2 cellular contexts compared by ENCODE assay signal in the genomic region with DNA sequence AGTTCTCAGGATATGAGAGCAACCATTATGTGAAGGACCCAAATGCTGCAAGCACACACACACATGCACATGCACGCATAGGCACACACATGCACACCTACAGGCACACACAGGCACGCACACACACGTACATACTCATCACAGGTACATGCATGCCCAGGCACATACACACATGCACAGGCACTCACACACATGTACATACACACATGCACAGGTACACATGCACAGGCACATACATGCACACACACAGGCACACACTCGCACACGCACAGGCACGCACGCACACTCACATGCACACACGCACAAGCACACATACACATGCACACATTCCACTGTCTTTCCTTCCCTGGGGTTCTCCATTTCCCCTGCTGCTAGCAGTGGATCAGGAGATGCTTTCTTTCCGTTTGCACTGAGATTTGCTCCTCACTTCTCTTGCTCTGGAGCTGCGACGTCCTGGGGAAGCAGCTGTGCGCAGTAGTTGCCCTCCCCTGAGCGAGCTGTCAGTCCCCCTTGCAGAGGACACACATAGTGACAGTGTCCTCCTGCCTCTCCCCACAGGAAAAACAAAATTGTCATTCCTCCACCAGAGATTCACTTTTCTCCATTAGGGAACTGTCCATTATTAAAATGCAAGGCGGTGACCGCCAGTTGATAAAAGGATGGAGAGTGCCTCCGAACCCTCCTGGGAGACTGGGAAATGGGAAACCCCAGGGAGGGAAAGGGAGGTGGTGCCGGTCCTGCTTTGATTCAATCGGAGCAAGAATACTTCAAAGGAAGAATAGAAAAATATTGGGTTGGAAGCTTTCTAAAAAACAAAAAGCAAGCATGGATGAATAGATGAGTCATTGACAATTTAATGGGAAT.
TF ChIP-seq lines count a peak whose summit lies in the region.

No MANE protein-coding gene starts in this region.

TF ChIP-seq in WTC11, 78 proteins besides CTCF, POLR2A, EP300 and RAD21 (continued from another document):
- TF ChIP-seq SMAD4 (CRISPR knock-in tag; IDR thresholded peaks at IDR 0.05) (no peak), SMAD3 (CRISPR knock-in tag; IDR thresholded peaks at IDR 0.05; ENCODE audit: borderline replicate concordance) (no peak)
- TF ChIP-seq, protein P1, sequence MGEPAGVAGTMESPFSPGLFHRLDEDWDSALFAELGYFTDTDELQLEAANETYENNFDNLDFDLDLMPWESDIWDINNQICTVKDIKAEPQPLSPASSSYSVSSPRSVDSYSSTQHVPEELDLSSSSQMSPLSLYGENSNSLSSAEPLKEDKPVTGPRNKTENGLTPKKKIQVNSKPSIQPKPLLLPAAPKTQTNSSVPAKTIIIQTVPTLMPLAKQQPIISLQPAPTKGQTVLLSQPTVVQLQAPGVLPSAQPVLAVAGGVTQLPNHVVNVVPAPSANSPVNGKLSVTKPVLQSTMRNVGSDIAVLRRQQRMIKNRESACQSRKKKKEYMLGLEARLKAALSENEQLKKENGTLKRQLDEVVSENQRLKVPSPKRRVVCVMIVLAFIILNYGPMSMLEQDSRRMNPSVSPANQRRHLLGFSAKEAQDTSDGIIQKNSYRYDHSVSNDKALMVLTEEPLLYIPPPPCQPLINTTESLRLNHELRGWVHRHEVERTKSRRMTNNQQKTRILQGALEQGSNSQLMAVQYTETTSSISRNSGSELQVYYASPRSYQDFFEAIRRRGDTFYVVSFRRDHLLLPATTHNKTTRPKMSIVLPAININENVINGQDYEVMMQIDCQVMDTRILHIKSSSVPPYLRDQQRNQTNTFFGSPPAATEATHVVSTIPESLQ (CRISPR knock-in tag; IDR thresholded peaks at IDR 0.05): no peak
- TF ChIP-seq, protein P2, sequence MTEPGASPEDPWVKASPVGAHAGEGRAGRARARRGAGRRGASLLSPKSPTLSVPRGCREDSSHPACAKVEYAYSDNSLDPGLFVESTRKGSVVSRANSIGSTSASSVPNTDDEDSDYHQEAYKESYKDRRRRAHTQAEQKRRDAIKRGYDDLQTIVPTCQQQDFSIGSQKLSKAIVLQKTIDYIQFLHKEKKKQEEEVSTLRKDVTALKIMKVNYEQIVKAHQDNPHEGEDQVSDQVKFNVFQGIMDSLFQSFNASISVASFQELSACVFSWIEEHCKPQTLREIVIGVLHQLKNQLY (CRISPR knock-in tag; IDR thresholded peaks at IDR 0.05): no peak
TF ChIP-seq in WTC11: peak in this region for 0.

TF ChIP-seq in H1, 55 proteins besides CTCF, POLR2A, EP300 and RAD21 (continued from another document):
- no peak for TF ChIP-seq SP4 (IDR thresholded peaks at IDR 0.05; ENCODE audit: low read length)
- TF ChIP-seq SP2 (IDR thresholded peaks at IDR 0.05; ENCODE audit: low read length): no peak
- TF ChIP-seq SP1 (IDR thresholded peaks at IDR 0.05; ENCODE audit: low read depth, low read length): no peak
TF ChIP-seq in H1: peak in this region for 0.
